ENCODE assay signal across 8 cellular contexts in the genomic region with DNA sequence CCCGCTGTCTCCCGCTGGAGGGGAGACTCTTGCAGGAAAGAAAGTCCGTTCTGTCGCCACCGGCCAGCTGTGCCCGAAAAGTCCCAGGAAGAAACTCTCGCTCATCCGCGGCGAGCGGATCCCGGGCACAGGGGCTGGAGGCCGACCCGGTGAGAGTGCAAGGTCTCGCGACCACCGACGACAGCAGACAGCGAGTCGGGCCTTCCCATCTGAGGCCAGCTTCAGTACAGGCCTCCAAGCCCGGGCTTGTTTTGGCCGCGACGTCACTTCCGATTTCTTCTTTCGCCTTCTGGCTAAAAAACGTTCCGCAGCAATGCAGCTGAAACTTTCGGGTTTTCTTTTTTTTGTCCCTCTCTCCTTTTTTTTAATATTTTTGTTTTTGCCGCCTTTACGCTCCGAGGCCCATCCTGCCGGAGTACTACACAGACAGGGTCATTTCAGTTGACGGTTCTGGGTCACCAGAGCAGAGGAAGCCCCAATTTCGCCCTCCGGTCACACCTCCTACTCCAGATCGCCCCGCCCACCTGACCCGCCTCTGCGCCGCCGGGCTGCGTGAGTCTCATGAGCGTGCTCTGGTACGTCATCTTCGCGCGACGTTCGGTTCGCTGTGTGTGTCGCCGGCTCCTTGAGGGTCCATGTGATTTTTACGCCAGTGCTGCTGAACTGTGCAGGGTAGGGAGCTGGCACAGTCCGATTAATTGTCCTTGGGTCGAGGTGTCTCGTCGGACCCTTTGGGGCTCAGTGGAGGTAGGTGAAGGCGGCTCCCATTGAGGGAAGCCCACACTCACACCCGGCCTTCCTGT. TPM values are rescaled to one million over a fixed set of nuclear protein-coding genes. Genes with fewer than 3 reads are reported as not detected.
DNase-seq lines count a peak whose midpoint lies in the region; ATAC-seq and TF ChIP-seq lines count a peak whose summit lies in the region.

TSS of gene ANKRA2 (minus strand) at position 474 of the 803 bp plus-strand sequence. CDS start 2,758 bp downstream, outside the sequence.
A gene with protein sequence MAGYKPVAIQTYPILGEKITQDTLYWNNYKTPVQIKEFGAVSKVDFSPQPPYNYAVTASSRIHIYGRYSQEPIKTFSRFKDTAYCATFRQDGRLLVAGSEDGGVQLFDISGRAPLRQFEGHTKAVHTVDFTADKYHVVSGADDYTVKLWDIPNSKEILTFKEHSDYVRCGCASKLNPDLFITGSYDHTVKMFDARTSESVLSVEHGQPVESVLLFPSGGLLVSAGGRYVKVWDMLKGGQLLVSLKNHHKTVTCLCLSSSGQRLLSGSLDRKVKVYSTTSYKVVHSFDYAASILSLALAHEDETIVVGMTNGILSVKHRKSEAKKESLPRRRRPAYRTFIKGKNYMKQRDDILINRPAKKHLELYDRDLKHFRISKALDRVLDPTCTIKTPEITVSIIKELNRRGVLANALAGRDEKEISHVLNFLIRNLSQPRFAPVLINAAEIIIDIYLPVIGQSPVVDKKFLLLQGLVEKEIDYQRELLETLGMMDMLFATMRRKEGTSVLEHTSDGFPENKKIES (plus strand): TSS at position 578 of the 803 bp plus-strand sequence. CDS start 1,602 bp downstream, outside the sequence.

- H2BK120ac ChIP-seq in H9 (ENCODE audit: low read depth, low read length, poor library complexity, severe bottlenecking): no peak within 1 kb of the TSS

- no peak within 1 kb of the TSS for H2BK12ac ChIP-seq in H9 (ENCODE audit: insufficient read length, low read depth, low read length)

- H3K4me3 ChIP-seq in MG63 (peak within 1 kb of the TSS; percentile 73), fibroblast of pulmonary artery (replicated peaks; ENCODE audit: low read depth, low read length) (peak within 1 kb of the TSS; percentile 93)

- H2BK5ac ChIP-seq in H9 (ENCODE audit: insufficient read length, low read length): no peak within 1 kb of the TSS

- no peak within 1 kb of the TSS for H2BK20ac ChIP-seq in H9 (ENCODE audit: low read depth, low read length, poor library complexity, severe bottlenecking)

- peaks cover 16% of the 10 kb centered on the region for H3K79me2 ChIP-seq in H9 (ENCODE audit: insufficient read depth, low read length)

- H3K23me2 ChIP-seq in H9 (ENCODE audit: insufficient read length, low read depth, low read length, poor library complexity, severe bottlenecking): peaks cover 4% of the 10 kb centered on the region

- peaks cover 20% of the 10 kb centered on the region for H3K36me3 ChIP-seq in MG63

- H3K9me3 Mint-ChIP-seq in H9: no peaks in the 10 kb centered on the region
- H3K9me3 Mint-ChIP-seq in natural killer cell treated with Interleukin-12 subunit alpha and Interleukin-12 subunit beta and Interleukin-15 and Interleukin-18, amount 100 ng/mL, for 72 hours: no peaks in the 10 kb centered on the region

- no peaks in the 10 kb centered on the region for H3K4me1 ChIP-seq in H9 (ENCODE audit: insufficient read depth, low read length)

- H3T11ph ChIP-seq in H9 (ENCODE audit: low read length): no peak within 1 kb of the TSS

- peak within 1 kb of the TSS; percentile 88 for H3K9ac ChIP-seq in H9 (ENCODE audit: extremely low read depth, insufficient read length, low read length)

- peaks cover 12 to 15% of the 10 kb centered on the region in 2 experiments for H3K4me1 Mint-ChIP-seq in H9
- peaks cover 24 to 45% of the 10 kb centered on the region in 2 donors for H3K4me1 Mint-ChIP-seq in natural killer cell treated with Interleukin-12 subunit alpha and Interleukin-12 subunit beta and Interleukin-15 and Interleukin-18, amount 100 ng/mL, for 72 hours (ENCODE audit: low read depth in 2 of 2)

- peak within 1 kb of the TSS; percentile 94 for H3K4me2 ChIP-seq in H9 (ENCODE audit: insufficient read depth, insufficient read length, low read length)

- peak within 1 kb of the TSS; percentile 36; the same call in 1 of the 2 replicates for H3K14ac ChIP-seq in H9 (ENCODE audit: insufficient read depth, low read length)

- H4K8ac ChIP-seq in H9 (replicated peaks; ENCODE audit: insufficient read length, low read depth, low read length): no peak within 1 kb of the TSS

- H2AFZ ChIP-seq in H9 (ENCODE audit: low read length): peak within 1 kb of the TSS; percentile 86

- H3K9me3 ChIP-seq in H9 (ENCODE audit: control insufficient read depth, low read depth, low read length): no peaks in the 10 kb centered on the region
- no peaks in the 10 kb centered on the region for H3K9me3 ChIP-seq in MG63

- H3K23ac ChIP-seq in H9 (ENCODE audit: insufficient read length, low read depth, low read length): no peak within 1 kb of the TSS

- no peak within 1 kb of the TSS for H3K56ac ChIP-seq in H9 (ENCODE audit: insufficient read length, low read depth, low read length)

- no peaks in the 10 kb centered on the region for H3K79me1 ChIP-seq in H9 (ENCODE audit: insufficient read depth, low read depth, low read length, poor library complexity, severe bottlenecking)

- no peak within 1 kb of the TSS for H3K27ac ChIP-seq in H9 (ENCODE audit: insufficient read length, low read depth, low read length)

- peak; percentile 98 for ATAC-seq in natural killer cell treated with Interleukin-12 subunit alpha and Interleukin-12 subunit beta and Interleukin-15 and Interleukin-18, amount 100 ng/mL, for 72 hours
- peak; percentile 97 for ATAC-seq in stimulated activated naive CD8-positive, alpha-beta T cell treated with anti-CD3 and anti-CD28 coated beads, Interleukin-15, Interleukin-2, amounts not matched to agents 100 U/mL and 50 U/mL, for 24 hours

- H3K36me3 Mint-ChIP-seq in H9 (ENCODE audit: insufficient read depth in 1 of 3, low read depth in 3 of 3): peaks cover 5 to 30% (median 29%) of the 10 kb centered on the region in 3 experiments; a peak in 6 of 7 replicates
- H3K36me3 Mint-ChIP-seq in natural killer cell treated with Interleukin-12 subunit alpha and Interleukin-12 subunit beta and Interleukin-15 and Interleukin-18, amount 100 ng/mL, for 72 hours: peaks cover 6% of the 10 kb centered on the region

- peak within 1 kb of the TSS; percentile 69 for H3K18ac ChIP-seq in H9 (ENCODE audit: insufficient read length, low read depth, low read length)

- H3K4me3 Mint-ChIP-seq in H9: peak within 1 kb of the TSS; percentile 95 to 98
- peak within 1 kb of the TSS; percentile 98 for H3K4me3 Mint-ChIP-seq in natural killer cell treated with Interleukin-12 subunit alpha and Interleukin-12 subunit beta and Interleukin-15 and Interleukin-18, amount 100 ng/mL, for 72 hours

- WGBS in H9 (ENCODE audit: extremely low coverage, insufficient read length, low lambda C conversion rate): no CpG with 5 or more reads among the region's 60 CpGs

- no peak within 1 kb of the TSS for H4K91ac ChIP-seq in H9 (ENCODE audit: insufficient read length, low read depth, low read length)

- no peak within 1 kb of the TSS for H2AK5ac ChIP-seq in H9 (ENCODE audit: insufficient read length, low read length)

- no peak within 1 kb of the TSS for H3K4ac ChIP-seq in H9 (ENCODE audit: low read depth, low read length)

- H3K27me3 ChIP-seq in H9 (ENCODE audit: insufficient read depth, low read length): no peaks in the 10 kb centered on the region
- no peaks in the 10 kb centered on the region for H3K27me3 ChIP-seq in MG63

- no peak within 1 kb of the TSS for H4K5ac ChIP-seq in H9 (ENCODE audit: insufficient read length, low read depth, low read length)

- H4K20me1 ChIP-seq in H9 (ENCODE audit: control insufficient read depth, insufficient read depth, insufficient read length): no peaks in the 10 kb centered on the region

- no peaks in the 10 kb centered on the region for H3K27me3 Mint-ChIP-seq in H9 (ENCODE audit: low read depth)
- H3K27me3 Mint-ChIP-seq in natural killer cell treated with Interleukin-12 subunit alpha and Interleukin-12 subunit beta and Interleukin-15 and Interleukin-18, amount 100 ng/mL, for 72 hours: no peaks in the 10 kb centered on the region

- DNase-seq in ELR (ENCODE audit: low read depth) (peak; percentile 99), H9 (peak; percentile 97), MG63 (peak; percentile 98), SHP77 treated with DMSO at 0.1 percent for 48 hours (lab: John Stamatoyannopoulos, UW) (peak; percentile 83), fibroblast of pulmonary artery (ENCODE audit: low read depth) (peak; percentile 99)
- peak; percentile 100 for DNase-seq in activated effector memory CD4-positive, alpha-beta T cell treated with anti-CD3 and anti-CD28 coated beads, Interleukin-2, amount 50 U/mL, for 16 hours
- peak; percentile 98 for DNase-seq in natural killer cell treated with Interleukin-12 subunit alpha and Interleukin-12 subunit beta and Interleukin-15 and Interleukin-18, amount 100 ng/mL, for 72 hours (ENCODE audit: low spot score)
- DNase-seq in stimulated activated naive CD8-positive, alpha-beta T cell treated with anti-CD3 and anti-CD28 coated beads, Interleukin-15, Interleukin-2, amounts not matched to agents 100 U/mL and 50 U/mL, for 24 hours: peak; percentile 99

- H3K27ac Mint-ChIP-seq in H9: peak within 1 kb of the TSS; percentile 98 to 100 (median 98)
- peak within 1 kb of the TSS; percentile 98 to 100 for H3K27ac Mint-ChIP-seq in natural killer cell treated with Interleukin-12 subunit alpha and Interleukin-12 subunit beta and Interleukin-15 and Interleukin-18, amount 100 ng/mL, for 72 hours

- no peak within 1 kb of the TSS for H2BK15ac ChIP-seq in H9 (ENCODE audit: low read depth, low read length)

- TF ChIP-seq CTCF in H9 (conservative IDR thresholded peaks at IDR 0.05) (no peak), fibroblast of pulmonary artery (IDR thresholded peaks at IDR 0.05; ENCODE audit: low read length, missing control alignments) (no peak)

RNA-seq across cellular contexts. Expression of gene ANKRA2, which starts in this region (rescaled TPM):
- total RNA-seq in H9 (2021): 6.6 and 8.9 TPM in 2 replicates
- total RNA-seq in MG63 (2014; rRNA removed; shearing (Covaris generic); ENCODE audit: low replicate concordance): 9.4 and 22.2 TPM in 2 replicates
- total RNA-seq in natural killer cell treated with Interleukin-12 subunit alpha and Interleukin-12 subunit beta and Interleukin-15 and Interleukin-18, amount 100 ng/mL, for 72 hours: 10 to 100 TPM; 12.2 to 16.9 TPM

RNA-seq across cellular contexts. Expression of the second gene that starts in this region (rescaled TPM):
- 43.5 TPM in 2 replicates for total RNA-seq in H9 (2021)
- total RNA-seq in MG63 (2014; rRNA removed; shearing (Covaris generic); ENCODE audit: low replicate concordance): 13.1 and 21.2 TPM in 2 replicates
- 10 to 100 TPM; 34.9 to 55.1 TPM for total RNA-seq in natural killer cell treated with Interleukin-12 subunit alpha and Interleukin-12 subunit beta and Interleukin-15 and Interleukin-18, amount 100 ng/mL, for 72 hours
